ENCODE assay signal across 20 cellular contexts in the genomic region with DNA sequence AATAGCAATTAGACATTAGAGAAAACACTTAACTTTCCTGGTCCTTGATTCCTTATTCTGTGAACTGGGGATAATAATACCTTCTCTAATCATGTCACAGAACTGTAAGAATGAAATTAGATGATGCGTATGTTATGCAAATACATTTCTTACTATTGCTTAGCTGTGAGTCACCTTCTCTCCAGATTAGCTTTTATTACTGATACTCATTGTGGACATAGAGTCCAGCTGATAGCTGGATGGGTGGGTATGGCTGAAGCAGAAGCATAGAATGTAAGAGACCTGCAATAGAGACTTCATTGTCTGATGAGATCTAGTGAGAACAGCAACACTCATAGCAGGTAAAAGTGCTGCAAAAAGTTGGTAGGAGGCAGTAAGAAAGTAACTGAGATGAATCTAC.
"Had no signal": no experiment of that assay in that cellular context is flagged by ENCODE, and none has a peak within 500 bp of the region (broad histone marks: within the 10 kb centered on the region; RNA-seq: fewer than 3 reads in every experiment).

No MANE protein-coding gene starts in this region.

- H3K9me3 ChIP-seq: mucosa of descending colon, neutrophil, psoas muscle, transverse colon had no signal

- H3K4me1 ChIP-seq: esophagus muscularis mucosa, psoas muscle, right lobe of liver, stomach, transverse colon had no signal

- DNase-seq: cortex of kidney; dorsolateral prefrontal cortex; effector CD8-positive, alpha-beta T cell; head of caudate nucleus; hippocampal formation; kidney glomerular epithelial cell; mucosa of descending colon; naive thymus-derived CD8-positive, alpha-beta T cell; psoas muscle; retina; right lobe of liver; stimulated activated CD4-positive, alpha-beta T cell treated with anti-CD3 and anti-CD28 coated beads, Interleukin-12 subunit alpha, Interleukin-12 subunit beta, amount 100 ng/mL, for 4 hours; stimulated activated naive CD4-positive, alpha-beta T cell; stomach; substantia nigra; transverse colon had no signal

- H3K27ac ChIP-seq: dorsolateral prefrontal cortex, esophagus muscularis mucosa, neutrophil, psoas muscle, right lobe of liver, skin epidermis, stomach, thoracic aorta, transverse colon had no signal

- H3K4me3 ChIP-seq: dorsolateral prefrontal cortex, esophagus muscularis mucosa, mucosa of descending colon, psoas muscle, right lobe of liver, skin epidermis, stomach, thoracic aorta, transverse colon had no signal

- ATAC-seq: mucosa of descending colon; naive thymus-derived CD8-positive, alpha-beta T cell; psoas muscle; right lobe of liver had no signal

- H3K36me3 ChIP-seq: esophagus muscularis mucosa, neutrophil, right lobe of liver, stomach, thoracic aorta, transverse colon had no signal

- H3K27me3 ChIP-seq: dorsolateral prefrontal cortex, esophagus muscularis mucosa, neutrophil, right lobe of liver, stomach, transverse colon had no signal
